14 cellular contexts compared by ENCODE assay signal in the genomic region with DNA sequence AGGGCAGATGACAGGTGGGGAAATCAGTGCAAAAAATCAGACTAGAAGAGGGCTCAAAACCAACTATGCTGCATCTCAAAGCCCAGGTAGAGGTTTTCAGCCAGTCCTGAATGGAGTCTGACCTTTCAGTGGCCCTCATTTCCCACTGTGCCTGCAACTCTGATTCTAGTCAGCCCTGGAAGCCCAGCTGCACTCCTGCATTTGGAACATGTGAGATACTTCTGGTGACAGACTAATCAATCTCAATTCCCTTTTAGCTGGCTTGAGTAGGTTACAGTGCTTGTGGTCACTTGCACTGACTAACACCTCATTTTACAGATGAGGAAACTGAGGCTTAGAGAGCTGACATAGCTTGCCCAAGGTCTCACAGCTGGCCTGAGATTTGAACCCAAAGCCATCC. TPM values are rescaled to one million over a fixed set of nuclear protein-coding genes. Genes with fewer than 3 reads are reported as not detected.
DNase-seq lines count a peak whose midpoint lies in the region; ATAC-seq and TF ChIP-seq lines count a peak whose summit lies in the region.
"Had no signal": no experiment of that assay in that cellular context is flagged by ENCODE, and none has a peak within 500 bp of the region (broad histone marks: within the 10 kb centered on the region; RNA-seq: fewer than 3 reads in every experiment).

No MANE protein-coding gene starts in this region.

- H3K9me3 ChIP-seq in MM.1S (replicated peaks; ENCODE audit: insufficient read depth, low read length) = no peaks in the 10 kb centered on the region
- H3K9me3 ChIP-seq in colonic mucosa = no peaks in the 10 kb centered on the region
- H3K9me3 ChIP-seq: mucosa of descending colon had no signal

- H3K9ac ChIP-seq in MM.1S (ENCODE audit: low read length) (no peak overlapping the region), colonic mucosa (ENCODE audit: low read depth in 2 of 2, low read length in 2 of 2) (no peak overlapping the region)

- H3K4me2 ChIP-seq in MM.1S (ENCODE audit: low read depth, low read length) = peak overlapping the region; percentile 54

- peaks cover 1% of the 10 kb centered on the region for H3K36me3 Mint-ChIP-seq in T-helper 2 cell treated with Interferon-gamma antibody and Interleukin-4, amounts not matched to agents 5 μg/mL and 100 μg/mL, for 36 hours (ENCODE audit: low read depth)

- H3K4me1 Mint-ChIP-seq in T-helper 2 cell treated with Interferon-gamma antibody and Interleukin-4, amounts not matched to agents 5 μg/mL and 100 μg/mL, for 36 hours (ENCODE audit: low read depth) = peaks cover 55% of the 10 kb centered on the region

- no peak for DNase-seq in T-helper 2 cell treated with Interferon-gamma antibody and Interleukin-4, amounts not matched to agents 5 μg/mL and 100 μg/mL, for 36 hours (ENCODE audit: low spot score)
- DNase-seq in T-helper 2 cell = no peak
- no peak for DNase-seq in MM.1S
- DNase-seq in colonic mucosa = peak; percentile 8
- DNase-seq in cerebellar cortex (ENCODE audit: low spot score) = no peak
- DNase-seq in hippocampal formation (lab: John Stamatoyannopoulos, UW) = no peak
- DNase-seq: 8988T; C1 segment of cervical spinal cord; caudate nucleus; mucosa of descending colon; occipital lobe; stimulated activated CD4-positive, alpha-beta T cell treated with anti-CD3 and anti-CD28 coated beads, Interleukin-2, amount 100 ng/mL, for 48 hours had no signal

- peaks cover 46% of the 10 kb centered on the region for H3K27me3 Mint-ChIP-seq in T-helper 2 cell treated with Interferon-gamma antibody and Interleukin-4, amounts not matched to agents 5 μg/mL and 100 μg/mL, for 36 hours (ENCODE audit: low read depth)

- H3K27me3 ChIP-seq in MM.1S (replicated peaks; ENCODE audit: insufficient read depth, low read length) (peaks cover 76% of the 10 kb centered on the region), colonic mucosa (no peaks in the 10 kb centered on the region)

- ATAC-seq in GM18498 (IDR thresholded peaks at IDR 0.05; ENCODE audit: unreplicated experiment) (peak; percentile 24), HG02763 (IDR thresholded peaks at IDR 0.05; ENCODE audit: unreplicated experiment) (no peak)

- no peaks in the 10 kb centered on the region for H3K36me3 ChIP-seq in MM.1S (replicated peaks; ENCODE audit: insufficient read depth, low read length)
- no peaks in the 10 kb centered on the region for H3K36me3 ChIP-seq in colonic mucosa

- no peaks in the 10 kb centered on the region for H3K9me2 ChIP-seq in MM.1S (replicated peaks; ENCODE audit: insufficient read depth, low read length)

- H3K27ac ChIP-seq in MM.1S (ENCODE audit: low read length) (peak overlapping the region; percentile 66; the same call in 1 of the 2 replicates), colonic mucosa (no peak overlapping the region)

- peak overlapping the region; percentile 95 for H3K27ac Mint-ChIP-seq in T-helper 2 cell treated with Interferon-gamma antibody and Interleukin-4, amounts not matched to agents 5 μg/mL and 100 μg/mL, for 36 hours

- H3K9me3 Mint-ChIP-seq in T-helper 2 cell treated with Interferon-gamma antibody and Interleukin-4, amounts not matched to agents 5 μg/mL and 100 μg/mL, for 36 hours = no peaks in the 10 kb centered on the region

- peaks cover 27% of the 10 kb centered on the region for H3F3A ChIP-seq in MM.1S (ENCODE audit: insufficient read depth, low read length)

- H3K4me3 ChIP-seq in MM.1S (ENCODE audit: low read length) = no peak overlapping the region
- H3K4me3 ChIP-seq in colonic mucosa = no peak overlapping the region
- H3K4me3 ChIP-seq: mucosa of descending colon had no signal

- H3K4me3 Mint-ChIP-seq in T-helper 2 cell treated with Interferon-gamma antibody and Interleukin-4, amounts not matched to agents 5 μg/mL and 100 μg/mL, for 36 hours = peak overlapping the region; percentile 53

- TF ChIP-seq CTCF in MM.1S (IDR thresholded peaks at IDR 0.05; ENCODE audit: low read length) (no peak), colonic mucosa (IDR thresholded peaks at IDR 0.05) (no peak)

- H4K20me1 ChIP-seq in MM.1S (ENCODE audit: insufficient read depth, low read length) = peaks cover 7% of the 10 kb centered on the region; the same call in 1 of the 2 replicates

- intact Hi-C loops in colonic mucosa (cut with DNase I) = no loop called here

- H3K4me1 ChIP-seq in MM.1S (ENCODE audit: low read length) = peaks cover 36% of the 10 kb centered on the region
- H3K4me1 ChIP-seq in colonic mucosa = no peaks in the 10 kb centered on the region

- no peaks in the 10 kb centered on the region for H3K79me2 ChIP-seq in MM.1S (ENCODE audit: low read length)

- no peak overlapping the region for H2AFZ ChIP-seq in MM.1S (ENCODE audit: low read length)

RNA-seq across cellular contexts. Expression of a gene that starts 7.9 kb away (rescaled TPM):
- under 1 TPM; 0.25 to 0.93 TPM for total RNA-seq in colonic mucosa

RNA-seq across cellular contexts. Expression of a gene that starts 41.1 kb away (rescaled TPM):
- total RNA-seq in colonic mucosa = under 1 TPM in 1 of 2 donors, not detected in 1; 0.25 TPM
- total RNA-seq: mucosa of descending colon, occipital lobe had no signal

RNA-seq across cellular contexts. Expression of a gene that starts 54.3 kb away (rescaled TPM):
- under 1 TPM in 1 of 2 donors, not detected in 1; 0.67 TPM for total RNA-seq in colonic mucosa
- total RNA-seq: mucosa of descending colon, occipital lobe had no signal
